Comparison of ENCODE assay signal across 8 cellular contexts in the genomic region with DNA sequence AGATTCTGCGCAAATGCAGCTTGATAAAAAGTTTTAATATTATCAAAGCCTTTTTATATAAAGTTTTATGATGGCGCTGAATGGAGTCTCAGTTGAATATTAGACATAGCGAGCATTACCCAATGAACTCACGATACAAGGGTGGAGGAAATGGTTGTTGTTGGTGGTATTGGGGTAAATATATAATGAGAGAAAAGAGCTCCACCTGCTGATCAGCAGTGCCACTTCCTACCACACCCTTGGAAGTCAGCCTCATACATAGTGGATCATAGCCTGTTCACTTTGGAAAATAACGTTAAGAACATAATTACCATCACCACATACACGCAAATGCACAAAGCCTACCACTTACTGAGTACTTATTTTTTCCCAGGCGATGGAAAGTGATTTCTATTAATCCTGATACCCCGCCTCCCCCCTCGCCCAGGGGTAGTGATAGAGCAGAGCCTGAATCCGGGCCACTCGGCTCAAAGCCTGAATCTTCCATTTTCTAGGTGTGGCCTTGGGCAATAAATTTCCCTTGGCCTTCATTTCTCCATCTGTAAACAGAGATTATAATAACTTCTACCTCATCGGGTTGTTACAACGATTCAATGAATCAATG.
A peak's percentile ranks its signal among the peaks of the same experiment; 100 is the strongest.
DNase-seq lines count a peak whose midpoint lies in the region; ATAC-seq and TF ChIP-seq lines count a peak whose summit lies in the region.

No MANE protein-coding gene starts in this region.

- intact Hi-C loops in CD8-positive, alpha-beta T cell (cut with DNase I, micrococcal nuclease), result no loop called here
- intact Hi-C loops in left ventricle myocardium superior (cut with micrococcal nuclease), result no loop called here

- no peaks in the 10 kb centered on the region for H3K9me3 ChIP-seq in CD8-positive, alpha-beta T cell (ENCODE audit: low read length)

- peak; percentile 66 for TF ChIP-seq CTCF in HFFc6 (IDR thresholded peaks at IDR 0.05)
- no peak for TF ChIP-seq CTCF in CD8-positive, alpha-beta T cell (IDR thresholded peaks at IDR 0.05)

- peaks cover 52% of the 10 kb centered on the region for H3K4me1 Mint-ChIP-seq in HFFc6 (ENCODE audit: low read depth)
- no peaks in the 10 kb centered on the region for H3K4me1 Mint-ChIP-seq in CD8-positive, alpha-beta T cell (ENCODE audit: low read depth)

- no peaks in the 10 kb centered on the region for H3K4me1 ChIP-seq in CD8-positive, alpha-beta T cell (ENCODE audit: insufficient read depth, low read length)

- H3K27ac ChIP-seq in CD8-positive, alpha-beta T cell (ENCODE audit: low read depth, low read length), result no peak overlapping the region

- no peaks in the 10 kb centered on the region for H3K36me3 Mint-ChIP-seq in HFFc6 (ENCODE audit: low read depth)
- H3K36me3 Mint-ChIP-seq in CD8-positive, alpha-beta T cell, result no peaks in the 10 kb centered on the region

- POLR2A ChIA-PET in CD8-positive, alpha-beta T cell (lab: Charles Lee), result no interaction called here

- H3K4me3 Mint-ChIP-seq in HFFc6, result no peak overlapping the region
- H3K4me3 Mint-ChIP-seq in CD8-positive, alpha-beta T cell, result no peak overlapping the region

- CTCF ChIA-PET in CD8-positive, alpha-beta T cell (lab: Charles Lee), result no interaction called here

- H3K9me3 Mint-ChIP-seq in HFFc6, result no peaks in the 10 kb centered on the region
- no peaks in the 10 kb centered on the region for H3K9me3 Mint-ChIP-seq in CD8-positive, alpha-beta T cell

- no peaks in the 10 kb centered on the region for H3K27me3 Mint-ChIP-seq in HFFc6 (ENCODE audit: insufficient read depth)
- H3K27me3 Mint-ChIP-seq in CD8-positive, alpha-beta T cell (ENCODE audit: low read depth), result no peaks in the 10 kb centered on the region

- no peak overlapping the region for H3K4me3 ChIP-seq in CD8-positive, alpha-beta T cell (ENCODE audit: low read depth, low read length)

- DNase-seq in GM03348 (ENCODE audit: low spot score) (peak; percentile 13), HFFc6 (no peak), SHP77 treated with DMSO at 0.1 percent for 48 hours (lab: John Stamatoyannopoulos, UW) (peak; percentile 1), kidney tubule cell (ENCODE audit: low spot score) (peak; percentile 52), left ventricle myocardium superior (no peak)
- DNase-seq in CD8-positive, alpha-beta T cell, result no peak
- no peak for DNase-seq in stimulated activated CD4-positive, alpha-beta T cell treated with anti-CD3 and anti-CD28 coated beads, Interleukin-4, amount 100 ng/mL, for 4 hours

- ATAC-seq in CD8-positive, alpha-beta T cell, result no peak
- ATAC-seq in GM21717 (IDR thresholded peaks at IDR 0.05; ENCODE audit: unreplicated experiment) (no peak), left ventricle myocardium superior (no peak)

- no peaks in the 10 kb centered on the region for H3K27me3 ChIP-seq in CD8-positive, alpha-beta T cell (ENCODE audit: insufficient read depth, low read length)

- H3K36me3 ChIP-seq in CD8-positive, alpha-beta T cell (ENCODE audit: insufficient read depth, low read length), result no peaks in the 10 kb centered on the region

- H3K27ac Mint-ChIP-seq in HFFc6, result no peak overlapping the region
- H3K27ac Mint-ChIP-seq in CD8-positive, alpha-beta T cell, result no peak overlapping the region

Comparison
In these comparisons a context has a peak if more than half of its experiments do, and no peak if none do; other contexts are left out.
1. DNase-seq: peak in GM03348 (single experiment), SHP77 treated with DMSO at 0.1 percent for 48 hours (single experiment) and kidney tubule cell (single experiment); none in HFFc6 (single experiment), CD8-positive, alpha-beta T cell (0 of 7), stimulated activated CD4-positive, alpha-beta T cell treated with anti-CD3 and anti-CD28 coated beads, Interleukin-4, amount 100 ng/mL, for 4 hours (0 of 2) and left ventricle myocardium superior (single experiment).